16 cellular contexts compared by ENCODE assay signal in the genomic region with DNA sequence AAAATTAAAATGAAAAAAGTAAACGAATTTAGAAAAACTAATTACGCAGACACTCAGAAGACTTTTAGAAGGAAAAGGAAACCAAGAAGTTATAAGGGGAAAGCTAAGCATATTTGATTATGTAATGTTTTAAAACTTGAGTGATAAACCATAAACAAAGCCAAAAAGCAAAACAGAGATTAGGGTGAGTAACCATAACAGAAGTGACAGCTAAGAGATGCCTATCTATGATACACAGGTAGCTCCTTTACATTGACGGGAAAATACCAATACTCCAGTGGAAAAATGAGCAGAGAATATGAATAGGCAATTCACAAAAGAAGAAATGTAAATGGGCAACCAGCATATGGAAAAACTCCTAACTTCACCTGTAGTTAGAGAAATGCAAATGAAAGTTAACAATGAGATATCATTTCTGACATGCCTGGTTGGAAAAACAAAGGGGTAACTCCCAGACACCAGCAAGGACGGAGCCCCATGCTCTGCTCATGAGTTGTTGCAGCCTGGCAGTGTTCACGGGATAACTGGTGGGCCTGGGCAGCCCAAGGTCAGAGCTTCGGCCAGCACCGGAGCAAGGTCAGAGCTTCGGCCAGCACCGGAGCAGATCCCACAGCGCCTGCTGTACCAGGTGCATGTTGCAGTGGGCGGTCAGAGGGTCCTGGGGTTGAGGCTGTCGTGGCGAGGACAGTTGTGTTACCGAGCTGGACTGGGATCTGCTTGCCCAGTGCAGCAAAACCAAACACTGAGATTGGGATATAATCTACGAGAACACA. TPM values are rescaled to one million over a fixed set of nuclear protein-coding genes. Genes with fewer than 3 reads are reported as not detected.
DNase-seq lines count a peak whose midpoint lies in the region; ATAC-seq, FAIRE-seq and TF ChIP-seq lines count a peak whose summit lies in the region.
"Had no signal": no experiment of that assay in that cellular context is flagged by ENCODE, and none has a peak within 500 bp of the region (broad histone marks: within the 10 kb centered on the region; RNA-seq: fewer than 3 reads in every experiment).

No MANE protein-coding gene starts in this region.

- in situ Hi-C loops in KBM-7 (cut with MboI; ENCODE audit: low pct_unique_long_range_greater_than_20kb, low sequenced_read_pairs), result loop anchor here (25.0 kb wide), 1 partner anchor 171 kb away; no protein-coding TSS in a partner anchor

- ATAC-seq in activated B cell treated with CpG ODN at 0.5 μM for 24 hours (ENCODE audit: low read depth), result no peak
- no peak for ATAC-seq in HG02798 (IDR thresholded peaks at IDR 0.05; ENCODE audit: poor library complexity, unreplicated experiment)
- ATAC-seq: left lobe of liver had no signal

- H3K27ac Mint-ChIP-seq in activated B cell treated with CpG ODN at 0.5 μM for 24 hours, result peak overlapping the region; percentile 50

- TF ChIP-seq CTCF in activated B cell treated with CpG ODN at 0.5 μM for 24 hours (IDR thresholded peaks at IDR 0.05) (no peak), colonic mucosa (IDR thresholded peaks at IDR 0.05) (no peak)

- CTCF ChIA-PET in activated B cell treated with CpG ODN at 0.5 μM for 24 hours (lab: Charles Lee), result no interaction called here

- TF ChIP-seq POLR2A in GM12892 (IDR thresholded peaks at IDR 0.05; ENCODE audit: low read depth, low read length), result no peak

- H3K4me3 ChIP-seq in BLaER1 (no peak overlapping the region), colonic mucosa (no peak overlapping the region)
- H3K4me3 ChIP-seq: PC-9 had no signal

- DNase-seq in GM12892 (ENCODE audit: insufficient read length) (no peak), activated B cell treated with CpG ODN at 0.5 μM for 24 hours (no peak), mesenteric fat pad (ENCODE audit: low spot score) (peak; percentile 55), KBM-7 (no peak), colonic mucosa (no peak)
- DNase-seq in effector CD4-positive, alpha-beta T cell, result no peak
- DNase-seq: activated CD4-positive, CD25-positive, alpha-beta regulatory T cell treated with anti-CD3 and anti-CD28 coated beads, Interleukin-2, amount 50 U/mL, for 72 hours; Caco-2; NCI-H1436; PC-9; stimulated activated CD4-positive, alpha-beta T cell treated with anti-CD3 and anti-CD28 coated beads, Interleukin-1b, Interleukin-23, amount 100 ng/mL, for 48 hours; substantia nigra had no signal

- peak; percentile 74 for FAIRE-seq in GM12892 (lab: Jason Lieb, UNC)

- H3K4me1 ChIP-seq in BLaER1 (peaks cover 62% of the 10 kb centered on the region), colonic mucosa (no peaks in the 10 kb centered on the region)
- H3K4me1 ChIP-seq: Caco-2 had no signal

- H3K27ac ChIP-seq in BLaER1, result no peak overlapping the region
- no peak overlapping the region for H3K27ac ChIP-seq in colonic mucosa
- H3K27ac ChIP-seq: PC-9 had no signal

- H3K27me3 ChIP-seq in BLaER1 (no peaks in the 10 kb centered on the region), colonic mucosa (no peaks in the 10 kb centered on the region)

- H3K36me3 Mint-ChIP-seq in activated B cell treated with CpG ODN at 0.5 μM for 24 hours (ENCODE audit: low read depth), result peaks cover 68% of the 10 kb centered on the region

- intact Hi-C loops in activated B cell treated with CpG ODN at 0.5 μM for 24 hours (cut with micrococcal nuclease) (no loop called here), colonic mucosa (cut with DNase I) (no loop called here)

- no peaks in the 10 kb centered on the region for H3K27me3 Mint-ChIP-seq in activated B cell treated with CpG ODN at 0.5 μM for 24 hours

- no peaks in the 10 kb centered on the region for H4K20me1 ChIP-seq in BLaER1

- H3K4me1 Mint-ChIP-seq in activated B cell treated with CpG ODN at 0.5 μM for 24 hours, result peaks cover 28% of the 10 kb centered on the region

- no peaks in the 10 kb centered on the region for H3K36me3 ChIP-seq in BLaER1
- H3K36me3 ChIP-seq in colonic mucosa, result no peaks in the 10 kb centered on the region

- H3K9ac ChIP-seq in BLaER1 (no peak overlapping the region), colonic mucosa (ENCODE audit: low read depth in 2 of 2, low read length in 2 of 2) (no peak overlapping the region)

- no peak overlapping the region for H3K4me3 Mint-ChIP-seq in activated B cell treated with CpG ODN at 0.5 μM for 24 hours

- peak overlapping the region; percentile 7 for H3K4me2 ChIP-seq in BLaER1
- H3K4me2 ChIP-seq: PC-9 had no signal

- POLR2A ChIA-PET in activated B cell treated with CpG ODN at 0.5 μM for 24 hours (lab: Charles Lee), result interaction anchor here (1.4 kb wide), 1 partner anchor 12 kb away, joined by 4 read pairs; no protein-coding TSS in a partner anchor

- H3K9me3 ChIP-seq in BLaER1 (peaks cover 12% of the 10 kb centered on the region), colonic mucosa (no peaks in the 10 kb centered on the region)
- H3K9me3 ChIP-seq: Caco-2 had no signal

- H3K9me3 Mint-ChIP-seq in activated B cell treated with CpG ODN at 0.5 μM for 24 hours, result peaks cover 7% of the 10 kb centered on the region

RNA-seq across cellular contexts. Expression of a gene that starts 58.9 kb away (rescaled TPM):
- 28.2 TPM for polyA plus RNA-seq in GM12892 (2012; ENCODE audit: missing spikeins)
- 153 and 181 TPM in 2 replicates for total RNA-seq in activated B cell treated with CpG ODN at 0.5 μM for 24 hours
- total RNA-seq in mesenteric fat pad, result 36.8 TPM
- total RNA-seq in colonic mucosa, result 1 to 10 TPM; 6.2 to 6.4 TPM
- total RNA-seq: Caco-2, LHCN-M2 had no signal
